Comparison of ENCODE assay signal across 27 cellular contexts in genomic region chr3:72580246-72580756, GRCh38.
DNase-seq lines count a peak whose midpoint lies in the region; ATAC-seq, FAIRE-seq and TF ChIP-seq lines count a peak whose summit lies in the region.
"Had no signal": no experiment of that assay in that cellular context is flagged by ENCODE, and none has a peak within 500 bp of the region (broad histone marks: within the 10 kb centered on the region; RNA-seq: fewer than 3 reads in every experiment).

No MANE protein-coding gene starts in this region.

- no peak overlapping the region for H3K4me2 ChIP-seq in K562 (ENCODE audit: insufficient read depth, low read length)
- no peak overlapping the region for H3K4me2 ChIP-seq in H1 (ENCODE audit: insufficient read depth in 1 of 2, low read depth in 2 of 2, low read length in 2 of 2)
- no peak overlapping the region for H3K4me2 ChIP-seq in mesendoderm (ENCODE audit: low read length)
- H3K4me2 ChIP-seq: BLaER1 had no signal

- H3K18ac ChIP-seq in H1 (ENCODE audit: extremely low read depth, low read length) (no peak overlapping the region), mesendoderm (ENCODE audit: low read length) (peak overlapping the region; percentile 63)

- H3K36me3 ChIP-seq in K562 (ENCODE audit: control insufficient read depth, insufficient read depth, low read length) = no peaks in the 10 kb centered on the region
- H3K36me3 ChIP-seq in H1 (ENCODE audit: control insufficient read depth in 2 of 4, insufficient read depth in 4 of 4, low read length in 3 of 4) = no peaks in the 10 kb centered on the region
- H3K36me3 ChIP-seq in mesendoderm (ENCODE audit: control insufficient read depth, insufficient read depth, low read length) = no peaks in the 10 kb centered on the region
- H3K36me3 ChIP-seq: BE2C, BLaER1 had no signal

- TF ChIP-seq EP300 in K562 (IDR thresholded peaks at IDR 0.05; ENCODE audit: low read length) = no peak
- TF ChIP-seq EP300 in H1 (IDR thresholded peaks at IDR 0.05; ENCODE audit: borderline replicate concordance in 1 of 2, low read depth in 2 of 2, low read length in 2 of 2) = no peak

- H3K14ac ChIP-seq in H1 (ENCODE audit: insufficient read length) = no peak overlapping the region

- H4K8ac ChIP-seq in H1 (ENCODE audit: extremely low read depth, insufficient read depth, low read length) = peak overlapping the region; percentile 12; the same call in 1 of the 2 replicates
- no peak overlapping the region for H4K8ac ChIP-seq in mesendoderm (ENCODE audit: low read depth, low read length)

- H2BK120ac ChIP-seq in H1 (replicated peaks; ENCODE audit: low read depth, low read length) (peak overlapping the region; percentile 61), mesendoderm (ENCODE audit: low read depth, low read length) (no peak overlapping the region)

- H3K27me3 ChIP-seq in K562 (ENCODE audit: control insufficient read depth in 2 of 2, insufficient read depth in 2 of 2, low read length in 2 of 2) (no peaks in the 10 kb centered on the region), H1 (replicated peaks in 1 of 4; ENCODE audit: control insufficient read depth in 3 of 4, extremely low read depth in 1 of 4, insufficient read depth in 3 of 4, low read length in 3 of 4) (no peaks in the 10 kb centered on the region), mesendoderm (ENCODE audit: insufficient read depth, low read length, poor library complexity) (no peaks in the 10 kb centered on the region)
- H3K27me3 ChIP-seq: BE2C had no signal

- H4K91ac ChIP-seq in H1 (replicated peaks; ENCODE audit: insufficient read length, low read length) = peak overlapping the region; percentile 81

- POLR2A ChIA-PET in K562 (lab: Yijun Ruan, JAX) (interaction anchor here (0.7 kb wide), 1 partner anchor 311 kb away, joined by 3 read pairs; no protein-coding TSS in a partner anchor), H1 (lab: Charles Lee; ENCODE audit: partially characterized antibody) (no interaction called here)

- FAIRE-seq in K562 (lab: Jason Lieb, UNC) (no peak), H1 (lab: Jason Lieb, UNC) (no peak)
- FAIRE-seq: A204.1, GM12878, GM12892, GM18507 had no signal

- no peaks in the 10 kb centered on the region for H4K20me1 ChIP-seq in K562 (replicated peaks; ENCODE audit: control insufficient read depth, insufficient read depth, low read length)
- H4K20me1 ChIP-seq in H1 (replicated peaks in 1 of 2; ENCODE audit: control insufficient read depth in 1 of 2, insufficient read depth in 2 of 2, low read length in 2 of 2) = no peaks in the 10 kb centered on the region

- TF ChIP-seq POLR2A in K562 (conservative IDR thresholded peaks at IDR 0.05) (no peak), H1 (IDR thresholded peaks at IDR 0.05; ENCODE audit: control extremely low read depth in 1 of 2, low read depth in 2 of 2, low read length in 2 of 2) (no peak)

- H2AFZ ChIP-seq in K562 (ENCODE audit: low read depth, low read length) (peak overlapping the region; percentile 71), H1 (ENCODE audit: low read length) (no peak overlapping the region)

- H3K56ac ChIP-seq in H1 (replicated peaks; ENCODE audit: insufficient read length, low read depth, low read length) = no peak overlapping the region
- no peak overlapping the region for H3K56ac ChIP-seq in mesendoderm (ENCODE audit: low read length)

- TF ChIP-seq RAD21 in K562 (CRISPR knock-in tag; conservative IDR thresholded peaks at IDR 0.05 in 1 of 2, IDR thresholded peaks at IDR 0.05 in 1 of 2) (no peak), H1 (IDR thresholded peaks at IDR 0.05 in 1 of 2, conservative IDR thresholded peaks at IDR 0.05 in 1 of 2; ENCODE audit: low read depth in 2 of 2, low read length in 2 of 2) (no peak)

- no peaks in the 10 kb centered on the region for H3K9me1 ChIP-seq in K562 (ENCODE audit: control insufficient read depth, insufficient read depth, low read length)

- H2BK5ac ChIP-seq in H1 (ENCODE audit: low read depth, low read length) = no peak overlapping the region
- H2BK5ac ChIP-seq in mesendoderm (ENCODE audit: low read length) = no peak overlapping the region

- H3K9ac ChIP-seq in K562 (ENCODE audit: insufficient read depth in 1 of 2, low read depth in 2 of 2, low read length in 2 of 2) (no peak overlapping the region), H1 (replicated peaks in 1 of 4; ENCODE audit: extremely low read depth in 1 of 4, low read depth in 3 of 4, low read length in 3 of 4) (no peak overlapping the region), mesendoderm (ENCODE audit: low read length) (no peak overlapping the region)
- H3K9ac ChIP-seq: BLaER1 had no signal

- in situ Hi-C loops in K562 (cut with MboI) = no loop called here

- H3K23me2 ChIP-seq in H1 (ENCODE audit: low read depth, low read length) = no peaks in the 10 kb centered on the region

- WGBS in K562 (ENCODE audit: insufficient coverage, low coverage, missing lambda C conversion rate) = 88% methylated on average over 3 of the region's 4 CpGs
- 67% methylated on average over 4 of the region's 4 CpGs; no CpG with 5 or more reads in 1 of the 2 experiments for WGBS in H1 (ENCODE audit: extremely low coverage in 1 of 2, insufficient coverage in 1 of 2, insufficient read length in 1 of 2, insufficient replicate concordance in 2 of 2, low coverage in 1 of 2, low lambda C conversion rate in 2 of 2, missing lambda C conversion rate in 1 of 2), 2 experiments
- no CpG with 5 or more reads among the region's 4 CpGs for whole genome bisulfite sequencing in mesendoderm (ENCODE audit: extremely low coverage, insufficient coverage, low lambda C conversion rate)

- peak overlapping the region; percentile 92; the same call in 1 of the 2 replicates for H2BK20ac ChIP-seq in H1 (ENCODE audit: low read length)

- H3K27ac ChIP-seq in K562 (ENCODE audit: extremely low read depth, low read depth, low read length) (no peak overlapping the region), H1 (ENCODE audit: low read depth, low read length) (no peak overlapping the region), mesendoderm (ENCODE audit: low read depth, low read length) (no peak overlapping the region)
- H3K27ac ChIP-seq: BLaER1 had no signal

- H3K4me3 ChIP-seq in K562 (no peak overlapping the region), H1 (ENCODE audit: extremely low read depth in 1 of 4, insufficient read depth in 2 of 4, low read depth in 3 of 4, low read length in 4 of 4) (no peak overlapping the region), mesendoderm (ENCODE audit: low read length) (no peak overlapping the region)
- H3K4me3 ChIP-seq: BLaER1, GM12878 had no signal

- H3K79me2 ChIP-seq in K562 (ENCODE audit: control insufficient read depth, insufficient read depth, low read length) = no peaks in the 10 kb centered on the region
- no peaks in the 10 kb centered on the region for H3K79me2 ChIP-seq in H1 (ENCODE audit: control insufficient read depth in 1 of 2, insufficient read depth in 2 of 2, low read length in 2 of 2)
- no peaks in the 10 kb centered on the region for H3K79me2 ChIP-seq in mesendoderm (ENCODE audit: control insufficient read depth, insufficient read depth, low read length)

- H3K9me3 ChIP-seq in K562 (replicated peaks; ENCODE audit: control insufficient read depth, insufficient read depth, low read depth, low read length) = no peaks in the 10 kb centered on the region
- no peaks in the 10 kb centered on the region for H3K9me3 ChIP-seq in H1 (ENCODE audit: insufficient read depth in 2 of 2, low read depth in 1 of 2, low read length in 1 of 2)
- H3K9me3 ChIP-seq: BE2C, BLaER1, Caco-2 had no signal

- no TSS peak for BruUV-seq in K562 (replicated peaks; lab: Mats Ljungman, UMichigan)

- H2AK5ac ChIP-seq in H1 (ENCODE audit: low read depth, low read length) = peak overlapping the region; percentile 65; the same call in 1 of the 2 replicates
- H2AK5ac ChIP-seq in mesendoderm (ENCODE audit: low read length) = no peak overlapping the region

- H2BK12ac ChIP-seq in H1 (ENCODE audit: low read depth, low read length) = peak overlapping the region; percentile 98; the same call in 1 of the 2 replicates

- DNase-seq in K562 (ENCODE audit: extremely low read depth in 1 of 4, low spot score in 3 of 4) (no peak), H1 (ENCODE audit: low read depth in 1 of 2, low spot score in 2 of 2) (no peak), mesendoderm (no peak), omental fat pad (ENCODE audit: low spot score) (no peak), D341Med (ENCODE audit: low spot score) (no peak), COLO829 (ENCODE audit: low spot score) (no peak)
- DNase-seq: 8988T; ACHN; BE2C; C1 segment of cervical spinal cord; Caco-2; Calu3; CD4-positive, alpha-beta memory T cell; CD4-positive, CD25-positive, alpha-beta regulatory T cell; CD8-positive, alpha-beta memory T cell; DMS 273 treated with DMSO at 0.1 percent for 48 hours; DMS153; DMS53; DMS79; DND-41; EL; GDM1 had no signal

- H3K79me1 ChIP-seq in H1 (ENCODE audit: low read depth, low read length) (no peaks in the 10 kb centered on the region), mesendoderm (ENCODE audit: low read length) (no peaks in the 10 kb centered on the region)

- H3K4ac ChIP-seq in H1 (replicated peaks; ENCODE audit: insufficient read length, low read depth, low read length) = no peak overlapping the region
- H3K4ac ChIP-seq in mesendoderm (ENCODE audit: low read depth, low read length) = no peak overlapping the region

- CTCF ChIA-PET in K562 (lab: Yijun Ruan, JAX; ENCODE audit: low intra/inter-chr PET ratio) = no interaction called here
- CTCF ChIA-PET in H1 (lab: Charles Lee; ENCODE audit: partially characterized antibody) = interaction anchor here (1.0 to 1.8 kb wide), 5 partner anchors 9 to 86 kb away, joined by 3 to 10 read pairs (median 5); no protein-coding TSS in a partner anchor

- ATAC-seq in K562 (no peak), omental fat pad (ENCODE audit: low FRiP score) (no peak)
- ATAC-seq: GM12878 had no signal

- intact Hi-C loops in K562 (cut with micrococcal nuclease) = no loop called here

- TF ChIP-seq CTCF in K562 (IDR thresholded peaks at IDR 0.05 in 2 of 3, conservative IDR thresholded peaks at IDR 0.05 in 1 of 3; ENCODE audit: insufficient read depth in 2 of 3, low read depth in 1 of 3, low read length in 3 of 3) (no peak), H1 (IDR thresholded peaks at IDR 0.05; ENCODE audit: control extremely low read depth in 1 of 3, insufficient read depth in 1 of 3, low read depth in 1 of 3, low read length in 3 of 3) (no peak), omental fat pad (IDR thresholded peaks at IDR 0.05) (no peak)

- H3K23ac ChIP-seq in H1 (ENCODE audit: insufficient read length) (no peak overlapping the region), mesendoderm (ENCODE audit: low read length) (no peak overlapping the region)

- peak overlapping the region; percentile 82; the same call in 1 of the 2 replicates for H2BK15ac ChIP-seq in H1 (ENCODE audit: low read length)
- no peak overlapping the region for H2BK15ac ChIP-seq in mesendoderm (replicated peaks; ENCODE audit: low read depth)

- H3K4me1 ChIP-seq in K562 (replicated peaks in 1 of 2; ENCODE audit: control insufficient read depth in 2 of 2, insufficient read depth in 2 of 2, low read length in 2 of 2) (peaks cover 4 to 21% of the 10 kb centered on the region in 2 experiments; a peak in 3 of 5 replicates), H1 (replicated peaks in 1 of 4; ENCODE audit: control insufficient read depth in 3 of 4, insufficient read depth in 4 of 4, low read length in 3 of 4) (peaks cover 0 to 8% (median 7%) of the 10 kb centered on the region in 4 experiments; a peak in 4 of 7 replicates), mesendoderm (ENCODE audit: control insufficient read depth, low read depth, low read length) (no peaks in the 10 kb centered on the region)
- H3K4me1 ChIP-seq: Caco-2 had no signal

- H4K5ac ChIP-seq in H1 (ENCODE audit: insufficient read length, low read depth, low read length) (no peak overlapping the region), mesendoderm (ENCODE audit: low read length) (no peak overlapping the region)
